Comparison of ENCODE assay signal across 16 cellular contexts in the genomic region with DNA sequence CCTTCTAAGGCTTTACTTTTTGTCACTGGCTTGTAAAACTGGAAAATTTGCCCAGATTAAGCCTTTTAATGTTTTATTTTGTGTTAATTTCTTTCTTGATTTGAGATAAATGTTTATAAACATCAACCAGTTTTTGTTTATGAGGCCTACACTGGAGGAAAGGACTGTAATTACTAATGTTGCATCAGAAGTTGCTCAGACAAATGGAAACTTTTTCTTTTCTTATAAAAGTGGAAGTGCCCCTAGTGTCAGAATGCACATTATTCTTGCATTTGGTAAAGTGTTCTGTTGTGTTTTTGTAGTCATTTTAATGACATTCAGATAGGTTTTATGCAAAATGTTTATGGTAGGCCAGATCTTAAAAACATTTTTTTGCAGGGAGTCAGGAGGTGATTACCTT. TPM values are rescaled to one million over a fixed set of nuclear protein-coding genes. Genes with fewer than 3 reads are reported as not detected.
A peak's percentile ranks its signal among the peaks of the same experiment; 100 is the strongest.
DNase-seq lines count a peak whose midpoint lies in the region; ATAC-seq and TF ChIP-seq lines count a peak whose summit lies in the region.
"Had no signal": no experiment of that assay in that cellular context is flagged by ENCODE, and none has a peak within 500 bp of the region (broad histone marks: within the 10 kb centered on the region; RNA-seq: fewer than 3 reads in every experiment).

No MANE protein-coding gene starts in this region.

- H3K27ac Mint-ChIP-seq in HFFc6 = no peak overlapping the region
- H3K27ac Mint-ChIP-seq: CD8-positive, alpha-beta memory T cell had no signal

- H3K4me1 Mint-ChIP-seq in HFFc6 (ENCODE audit: low read depth) = peaks cover 23% of the 10 kb centered on the region

- peaks cover 11% of the 10 kb centered on the region for H3K9me3 Mint-ChIP-seq in HFFc6

- peak; percentile 24; the same call in 1 of the 2 replicates for TF ChIP-seq CTCF in HFFc6 (IDR thresholded peaks at IDR 0.05)
- TF ChIP-seq CTCF in fibroblast of villous mesenchyme (IDR thresholded peaks at IDR 0.05; ENCODE audit: insufficient read depth, low read depth, low read length) = no peak

- DNase-seq in GF-D8 (lab: John Stamatoyannopoulos, UW) (peak; percentile 43), HFFc6 (no peak), SKM-1 (lab: John Stamatoyannopoulos, UW; ENCODE audit: unreplicated experiment) (peak; percentile 19), fibroblast of villous mesenchyme (ENCODE audit: low read depth) (peak; percentile 44), NCI-H2107 (lab: John Stamatoyannopoulos, UW) (no peak), epidermal melanocyte (ENCODE audit: insufficient read length, low spot score) (no peak)
- DNase-seq: adrenal gland; CD8-positive, alpha-beta memory T cell; lower lobe of right lung; NCI-H1417 treated with DMSO at 0.1 percent for 48 hours; NCI-H510A; RPMI8226; stomach had no signal

- ATAC-seq in GM21717 (IDR thresholded peaks at IDR 0.05; ENCODE audit: unreplicated experiment) (no peak), HG03108 (IDR thresholded peaks at IDR 0.05; ENCODE audit: unreplicated experiment) (no peak)
- ATAC-seq: lower lobe of right lung, sciatic nerve had no signal

- peaks cover 22% of the 10 kb centered on the region for H3K36me3 Mint-ChIP-seq in HFFc6 (ENCODE audit: low read depth)

- no peaks in the 10 kb centered on the region for H3K27me3 Mint-ChIP-seq in HFFc6 (ENCODE audit: insufficient read depth)
- H3K27me3 Mint-ChIP-seq: CD8-positive, alpha-beta memory T cell had no signal

- H3K4me3 ChIP-seq in fibroblast of villous mesenchyme (ENCODE audit: low read depth, low read length) = no peak overlapping the region
- H3K4me3 ChIP-seq: adrenal gland, lower lobe of right lung, stomach had no signal

- H3K4me3 Mint-ChIP-seq in HFFc6 = no peak overlapping the region
- H3K4me3 Mint-ChIP-seq: CD8-positive, alpha-beta memory T cell had no signal

RNA-seq across cellular contexts. Expression of a gene that starts 25.3 kb away (rescaled TPM):
- total RNA-seq in HFFc6 (2021; fragmentation: NEBNext Ultra II Directional; extraction: Animal tissue kit (Norgen Biotek cat#: 25700)) = 10 to 100 TPM; 21.0 to 27.0 (median 23.0) TPM
- total RNA-seq in fibroblast of villous mesenchyme = 21.3 and 50.1 TPM in 2 replicates

Comparison
In these comparisons a context has a peak if more than half of its experiments do, and no peak if none do; other contexts are left out.
1. DNase-seq: peak in GF-D8 (single experiment), SKM-1 (single experiment) and fibroblast of villous mesenchyme (single experiment); none in HFFc6 (single experiment), NCI-H2107 (single experiment) and epidermal melanocyte (single experiment).